Comparison of ENCODE assay signal across 1 cellular context in the genomic region with DNA sequence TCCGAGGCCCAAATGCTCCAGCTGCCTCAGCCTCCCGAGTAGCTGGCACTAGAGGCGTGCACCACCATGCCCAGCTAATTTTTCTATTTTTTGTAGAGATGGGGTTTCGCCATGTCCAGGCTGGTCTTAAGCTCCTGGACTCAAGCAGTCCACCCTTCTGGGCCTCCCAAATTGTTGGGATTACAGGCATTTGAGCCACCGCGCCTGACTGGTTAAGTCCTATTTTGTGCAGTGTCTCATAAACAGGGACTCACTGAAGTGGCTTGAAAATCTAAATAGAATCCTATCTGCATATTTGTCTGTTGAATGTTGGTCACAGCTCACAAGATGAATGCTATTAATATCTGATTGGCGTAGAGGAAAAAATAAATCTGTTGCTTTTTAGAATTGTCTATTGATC.
TF ChIP-seq lines count a peak whose summit lies in the region.

No MANE protein-coding gene starts in this region.

TF ChIP-seq in WTC11, 78 proteins besides CTCF, POLR2A, EP300 and RAD21 (continued from another document):
- TF ChIP-seq HMGXB4 (CRISPR knock-in tag; IDR thresholded peaks at IDR 0.05) (no peak), ZNF512 (CRISPR knock-in tag; IDR thresholded peaks at IDR 0.05; ENCODE audit: borderline replicate concordance) (no peak), ZNF671 (CRISPR knock-in tag; IDR thresholded peaks at IDR 0.05) (no peak), NFYB (CRISPR knock-in tag; conservative IDR thresholded peaks at IDR 0.05; ENCODE audit: low read depth) (no peak), ETV6 (CRISPR knock-in tag; IDR thresholded peaks at IDR 0.05) (no peak), CBFB (CRISPR knock-in tag; IDR thresholded peaks at IDR 0.05; ENCODE audit: low read depth) (no peak)
- TF ChIP-seq, protein P1, sequence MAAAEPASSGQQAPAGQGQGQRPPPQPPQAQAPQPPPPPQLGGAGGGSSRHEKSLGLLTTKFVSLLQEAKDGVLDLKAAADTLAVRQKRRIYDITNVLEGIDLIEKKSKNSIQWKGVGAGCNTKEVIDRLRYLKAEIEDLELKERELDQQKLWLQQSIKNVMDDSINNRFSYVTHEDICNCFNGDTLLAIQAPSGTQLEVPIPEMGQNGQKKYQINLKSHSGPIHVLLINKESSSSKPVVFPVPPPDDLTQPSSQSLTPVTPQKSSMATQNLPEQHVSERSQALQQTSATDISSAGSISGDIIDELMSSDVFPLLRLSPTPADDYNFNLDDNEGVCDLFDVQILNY (CRISPR knock-in tag; IDR thresholded peaks at IDR 0.05) = no peak
- TF ChIP-seq, protein P2, sequence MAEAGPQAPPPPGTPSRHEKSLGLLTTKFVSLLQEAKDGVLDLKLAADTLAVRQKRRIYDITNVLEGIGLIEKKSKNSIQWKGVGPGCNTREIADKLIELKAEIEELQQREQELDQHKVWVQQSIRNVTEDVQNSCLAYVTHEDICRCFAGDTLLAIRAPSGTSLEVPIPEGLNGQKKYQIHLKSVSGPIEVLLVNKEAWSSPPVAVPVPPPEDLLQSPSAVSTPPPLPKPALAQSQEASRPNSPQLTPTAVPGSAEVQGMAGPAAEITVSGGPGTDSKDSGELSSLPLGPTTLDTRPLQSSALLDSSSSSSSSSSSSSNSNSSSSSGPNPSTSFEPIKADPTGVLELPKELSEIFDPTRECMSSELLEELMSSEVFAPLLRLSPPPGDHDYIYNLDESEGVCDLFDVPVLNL (CRISPR knock-in tag; IDR thresholded peaks at IDR 0.05; ENCODE audit: borderline replicate concordance, low read depth) = no peak
